Comparison of ENCODE assay signal across 17 cellular contexts in the genomic region with DNA sequence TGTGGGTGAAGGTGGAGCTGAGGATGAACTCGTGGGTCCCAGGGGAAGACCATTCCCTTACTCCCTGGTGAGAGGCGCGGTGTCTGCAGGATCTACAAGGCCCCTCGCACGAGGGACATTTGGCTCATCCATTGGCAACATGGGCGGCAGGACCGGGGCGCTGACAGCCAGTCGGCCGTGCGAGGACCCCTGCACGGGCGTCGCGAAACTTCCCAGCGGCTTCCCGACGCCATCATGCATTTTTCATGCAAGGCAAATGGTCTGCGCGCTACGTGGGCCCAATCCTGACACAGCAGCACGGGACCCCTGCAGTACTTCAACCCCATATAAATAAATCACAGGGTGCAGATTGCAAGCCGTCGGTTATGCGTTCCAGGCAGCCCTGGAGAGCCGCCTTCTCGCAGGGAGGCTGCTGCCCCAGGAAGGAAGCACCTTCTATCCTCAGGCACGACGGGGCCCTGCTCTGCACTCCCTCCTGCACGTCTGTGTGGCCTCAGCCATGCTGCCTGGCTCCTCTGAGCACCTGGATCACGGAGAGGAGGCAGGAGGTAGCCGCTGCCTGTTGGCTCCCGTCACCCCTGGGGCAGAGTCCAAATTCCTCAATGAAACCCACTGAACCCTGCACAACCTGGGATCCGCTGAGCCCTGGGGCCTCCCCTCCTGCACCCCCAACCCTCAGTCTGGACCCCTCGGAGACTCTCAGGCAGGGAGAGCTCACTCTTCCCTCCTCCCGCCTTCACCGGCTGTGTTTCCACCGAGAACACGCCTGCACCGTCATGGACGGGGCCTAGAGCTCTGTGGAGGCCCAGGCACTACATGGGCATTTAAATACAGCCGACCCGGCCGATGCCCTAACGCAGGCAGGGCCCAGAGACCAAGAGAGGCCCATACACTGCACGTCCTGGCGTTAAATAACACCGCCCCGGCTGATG.
DNase-seq lines count a peak whose midpoint lies in the region; ATAC-seq, FAIRE-seq and TF ChIP-seq lines count a peak whose summit lies in the region.
"Had no signal": no experiment of that assay in that cellular context is flagged by ENCODE, and none has a peak within 500 bp of the region (broad histone marks: within the 10 kb centered on the region; RNA-seq: fewer than 3 reads in every experiment).

No MANE protein-coding gene starts in this region.

- no peak overlapping the region for H3T11ph ChIP-seq in H9 (ENCODE audit: low read length)

- no peak overlapping the region for H4K5ac ChIP-seq in H9 (ENCODE audit: insufficient read length, low read depth, low read length)

- no peak overlapping the region for H3K23ac ChIP-seq in H9 (ENCODE audit: insufficient read length, low read depth, low read length)

- no peak overlapping the region for H2AK5ac ChIP-seq in H9 (ENCODE audit: insufficient read length, low read length)

- peak overlapping the region; percentile 22; the same call in 1 of the 2 replicates for H3K14ac ChIP-seq in H9 (ENCODE audit: insufficient read depth, low read length)

- H3K9ac ChIP-seq in H9 (ENCODE audit: extremely low read depth, insufficient read length, low read length) (no peak overlapping the region), kidney (ENCODE audit: low read length in 2 of 2) (no peak overlapping the region)
- H3K9ac ChIP-seq: BLaER1 treated with 17β-estradiol and CSF1 and Interleukin-3, amounts not matched to agents 10 nM and 100 nM had no signal

- ATAC-seq in left ventricle myocardium superior (no peak), T-helper 17 cell (no peak)
- no peak for ATAC-seq in stimulated activated effector memory CD8-positive, alpha-beta T cell treated with anti-CD3 and anti-CD28 coated beads, Interleukin-12 subunit alpha, Interleukin-12 subunit beta, amount 100 ng/mL, for 72 hours
- ATAC-seq: CD8-positive, alpha-beta T cell; GM12878 had no signal

- no peak overlapping the region for H3K4me3 Mint-ChIP-seq in H9
- H3K4me3 Mint-ChIP-seq in stimulated activated effector memory CD8-positive, alpha-beta T cell treated with anti-CD3 and anti-CD28 coated beads, Interleukin-12 subunit alpha, Interleukin-12 subunit beta, amount 100 ng/mL, for 72 hours = no peak overlapping the region
- no peak overlapping the region for H3K4me3 Mint-ChIP-seq in T-helper 17 cell
- H3K4me3 Mint-ChIP-seq: B cell; CD8-positive, alpha-beta T cell had no signal

- H2BK5ac ChIP-seq in H9 (ENCODE audit: insufficient read length, low read length) = no peak overlapping the region

- H3K36me3 ChIP-seq in left ventricle myocardium inferior (no peaks in the 10 kb centered on the region), kidney (ENCODE audit: control insufficient read depth in 1 of 2, insufficient read depth in 2 of 2, low read length in 2 of 2) (no peaks in the 10 kb centered on the region)
- H3K36me3 ChIP-seq: BLaER1 treated with 17β-estradiol and CSF1 and Interleukin-3, amounts not matched to agents 10 nM and 100 nM; HAP-1 had no signal

- H3K4me1 Mint-ChIP-seq in H9 (peaks cover 6 to 16% of the 10 kb centered on the region in 2 experiments), T-helper 17 cell (no peaks in the 10 kb centered on the region)
- H3K4me1 Mint-ChIP-seq in stimulated activated effector memory CD8-positive, alpha-beta T cell treated with anti-CD3 and anti-CD28 coated beads, Interleukin-12 subunit alpha, Interleukin-12 subunit beta, amount 100 ng/mL, for 72 hours = no peaks in the 10 kb centered on the region
- H3K4me1 Mint-ChIP-seq: B cell had no signal

- no peak overlapping the region for H3K18ac ChIP-seq in H9 (ENCODE audit: insufficient read length, low read depth, low read length)

- no peak for FAIRE-seq in kidney (lab: Jason Lieb, UNC)
- FAIRE-seq: GM12878 had no signal

- no peaks in the 10 kb centered on the region for H3K36me3 Mint-ChIP-seq in H9 (ENCODE audit: insufficient read depth in 1 of 3, low read depth in 3 of 3)
- no peaks in the 10 kb centered on the region for H3K36me3 Mint-ChIP-seq in stimulated activated effector memory CD8-positive, alpha-beta T cell treated with anti-CD3 and anti-CD28 coated beads, Interleukin-12 subunit alpha, Interleukin-12 subunit beta, amount 100 ng/mL, for 72 hours
- no peaks in the 10 kb centered on the region for H3K36me3 Mint-ChIP-seq in T-helper 17 cell (ENCODE audit: low read depth)
- H3K36me3 Mint-ChIP-seq: CD8-positive, alpha-beta T cell had no signal

- H3K4me1 ChIP-seq in left ventricle myocardium inferior = peaks cover 14% of the 10 kb centered on the region
- H3K4me1 ChIP-seq in H9 (ENCODE audit: insufficient read depth, low read length) = no peaks in the 10 kb centered on the region
- H3K4me1 ChIP-seq in kidney (ENCODE audit: control insufficient read depth in 1 of 2, insufficient read depth in 1 of 2, low read depth in 1 of 2, low read length in 2 of 2) = no peaks in the 10 kb centered on the region
- H3K4me1 ChIP-seq: HAP-1 had no signal

- H2BK12ac ChIP-seq in H9 (ENCODE audit: insufficient read length, low read depth, low read length) = no peak overlapping the region

- no peaks in the 10 kb centered on the region for H3K79me2 ChIP-seq in H9 (ENCODE audit: insufficient read depth, low read length)

- intact Hi-C loops in left ventricle myocardium superior (cut with micrococcal nuclease) (no loop called here), left ventricle myocardium inferior (cut with micrococcal nuclease) (no loop called here), kidney (cut with DNase I) (no loop called here)

- H4K91ac ChIP-seq in H9 (ENCODE audit: insufficient read length, low read depth, low read length) = no peak overlapping the region

- H3K27ac Mint-ChIP-seq in H9 (no peak overlapping the region; a peak in 1 of 7 replicates), T-helper 17 cell (no peak overlapping the region)
- peak overlapping the region; percentile 40 for H3K27ac Mint-ChIP-seq in stimulated activated effector memory CD8-positive, alpha-beta T cell treated with anti-CD3 and anti-CD28 coated beads, Interleukin-12 subunit alpha, Interleukin-12 subunit beta, amount 100 ng/mL, for 72 hours
- H3K27ac Mint-ChIP-seq: B cell; CD8-positive, alpha-beta T cell had no signal

- no peaks in the 10 kb centered on the region for H3K9me3 ChIP-seq in left ventricle myocardium inferior (replicated peaks)
- no peaks in the 10 kb centered on the region for H3K9me3 ChIP-seq in H9 (ENCODE audit: control insufficient read depth, low read depth, low read length)
- H3K9me3 ChIP-seq in kidney (ENCODE audit: control insufficient read depth in 1 of 2, low read length in 2 of 2) = no peaks in the 10 kb centered on the region
- H3K9me3 ChIP-seq in T-helper 17 cell (ENCODE audit: control insufficient read depth, low read length, poor library complexity, severe bottlenecking) = no peaks in the 10 kb centered on the region
- H3K9me3 ChIP-seq: BLaER1 treated with 17β-estradiol and CSF1 and Interleukin-3, amounts not matched to agents 10 nM and 100 nM; HAP-1 had no signal

- no peaks in the 10 kb centered on the region for H3K79me1 ChIP-seq in H9 (ENCODE audit: insufficient read depth, low read depth, low read length, poor library complexity, severe bottlenecking)

- H2BK20ac ChIP-seq in H9 (ENCODE audit: low read depth, low read length, poor library complexity, severe bottlenecking) = no peak overlapping the region

- no peak overlapping the region for H3K4ac ChIP-seq in H9 (ENCODE audit: low read depth, low read length)

- H3K4me2 ChIP-seq in H9 (ENCODE audit: insufficient read depth, insufficient read length, low read length) = no peak overlapping the region
- H3K4me2 ChIP-seq: BLaER1 treated with 17β-estradiol and CSF1 and Interleukin-3, amounts not matched to agents 10 nM and 100 nM had no signal

- WGBS in H9 (ENCODE audit: extremely low coverage, insufficient read length, low lambda C conversion rate) = no CpG with 5 or more reads among the region's 49 CpGs

- H2BK120ac ChIP-seq in H9 (ENCODE audit: low read depth, low read length, poor library complexity, severe bottlenecking) = no peak overlapping the region

- H3K4me3 ChIP-seq in left ventricle myocardium inferior = no peak overlapping the region
- no peak overlapping the region for H3K4me3 ChIP-seq in kidney (ENCODE audit: low read length in 2 of 2)
- H3K4me3 ChIP-seq: BLaER1 treated with 17β-estradiol and CSF1 and Interleukin-3, amounts not matched to agents 10 nM and 100 nM; GM12878; HAP-1 had no signal

- no peak overlapping the region for H3K27ac ChIP-seq in left ventricle myocardium inferior (replicated peaks)
- H3K27ac ChIP-seq in H9 (ENCODE audit: insufficient read length, low read depth, low read length) = no peak overlapping the region
- no peak overlapping the region for H3K27ac ChIP-seq in kidney (ENCODE audit: low read depth in 2 of 2, low read length in 2 of 2)
- H3K27ac ChIP-seq: BLaER1 treated with 17β-estradiol and CSF1 and Interleukin-3, amounts not matched to agents 10 nM and 100 nM had no signal

- no peak overlapping the region for H2AFZ ChIP-seq in H9 (ENCODE audit: low read length)

- no peaks in the 10 kb centered on the region for H3K23me2 ChIP-seq in H9 (ENCODE audit: insufficient read length, low read depth, low read length, poor library complexity, severe bottlenecking)

- H3K27me3 Mint-ChIP-seq in H9 (ENCODE audit: low read depth) (peaks cover 7% of the 10 kb centered on the region), T-helper 17 cell (no peaks in the 10 kb centered on the region)
- H3K27me3 Mint-ChIP-seq: B cell had no signal

- peaks cover 3% of the 10 kb centered on the region in 2 experiments; a peak in 2 of 5 replicates for H3K9me3 Mint-ChIP-seq in H9
- H3K9me3 Mint-ChIP-seq in stimulated activated effector memory CD8-positive, alpha-beta T cell treated with anti-CD3 and anti-CD28 coated beads, Interleukin-12 subunit alpha, Interleukin-12 subunit beta, amount 100 ng/mL, for 72 hours = no peaks in the 10 kb centered on the region
- H3K9me3 Mint-ChIP-seq: CD8-positive, alpha-beta T cell had no signal

- H4K8ac ChIP-seq in H9 (replicated peaks; ENCODE audit: insufficient read length, low read depth, low read length) = no peak overlapping the region

- no peak overlapping the region for H2BK15ac ChIP-seq in H9 (ENCODE audit: low read depth, low read length)

- no peaks in the 10 kb centered on the region for H4K20me1 ChIP-seq in H9 (ENCODE audit: control insufficient read depth, insufficient read depth, insufficient read length)

- H3K56ac ChIP-seq in H9 (ENCODE audit: insufficient read length, low read depth, low read length) = no peak overlapping the region

- TF ChIP-seq CTCF in left ventricle myocardium inferior (IDR thresholded peaks at IDR 0.05; ENCODE audit: borderline replicate concordance) = no peak
- no peak for TF ChIP-seq CTCF in H9 (conservative IDR thresholded peaks at IDR 0.05)
- TF ChIP-seq CTCF in kidney (IDR thresholded peaks at IDR 0.05; ENCODE audit: borderline replicate concordance, extremely low read depth, insufficient read depth) = no peak

- DNase-seq in left ventricle myocardium superior (peak; percentile 16), left ventricle myocardium inferior (no peak), H9 (no peak), kidney (peak; percentile 57), T-helper 17 cell (no peak)
- no peak for DNase-seq in stimulated activated effector memory CD8-positive, alpha-beta T cell treated with anti-CD3 and anti-CD28 coated beads, Interleukin-12 subunit alpha, Interleukin-12 subunit beta, amount 100 ng/mL, for 72 hours (ENCODE audit: low spot score in 2 of 2)
- DNase-seq in activated CD8-positive, alpha-beta memory T cell treated with anti-CD3 and anti-CD28 coated beads, Interleukin-2, amount 50 U/mL, for 48 hours = no peak
- DNase-seq: CD8-positive, alpha-beta T cell; DMS 273 treated with DMSO at 0.1 percent for 48 hours; DMS53; DND-41; EL; GOT3 had no signal

- H3K27me3 ChIP-seq in left ventricle myocardium inferior (ENCODE audit: low read depth) (peaks cover 32% of the 10 kb centered on the region), H9 (ENCODE audit: insufficient read depth, low read length) (no peaks in the 10 kb centered on the region)
- H3K27me3 ChIP-seq: BLaER1 treated with 17β-estradiol and CSF1 and Interleukin-3, amounts not matched to agents 10 nM and 100 nM had no signal

Comparison
In these comparisons a context has a peak if more than half of its experiments do, and no peak if none do; other contexts are left out.
1. DNase-seq: peak in left ventricle myocardium superior (single experiment) and kidney (single experiment); none in left ventricle myocardium inferior (single experiment), H9 (single experiment), stimulated activated effector memory CD8-positive, alpha-beta T cell treated with anti-CD3 and anti-CD28 coated beads, Interleukin-12 subunit alpha, Interleukin-12 subunit beta, amount 100 ng/mL, for 72 hours (0 of 2), activated CD8-positive, alpha-beta memory T cell treated with anti-CD3 and anti-CD28 coated beads, Interleukin-2, amount 50 U/mL, for 48 hours (single experiment) and T-helper 17 cell (0 of 3).